Comparison of ENCODE assay signal across 12 cellular contexts in the genomic region with DNA sequence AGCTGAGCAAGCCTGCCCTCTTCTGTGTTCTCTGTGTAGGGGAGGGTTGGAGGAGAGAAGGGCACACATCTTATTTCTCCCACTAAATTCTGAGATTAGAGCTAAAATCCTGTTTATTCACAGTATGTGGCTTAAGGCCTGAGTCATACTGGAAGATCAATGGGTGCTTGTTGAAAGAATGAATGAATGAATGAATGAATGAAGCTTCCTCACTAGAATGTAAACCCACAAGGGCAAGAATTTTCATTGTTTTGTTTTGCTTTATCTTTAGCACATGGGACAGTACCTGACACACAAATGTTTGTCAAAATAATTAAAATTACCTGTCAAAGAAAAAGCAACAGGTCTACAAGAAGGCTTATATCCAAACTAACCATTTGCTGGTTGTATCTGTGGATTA. TPM values are rescaled to one million over a fixed set of nuclear protein-coding genes. Genes with fewer than 3 reads are reported as not detected.
DNase-seq lines count a peak whose midpoint lies in the region; ATAC-seq and TF ChIP-seq lines count a peak whose summit lies in the region.
"Had no signal": no experiment of that assay in that cellular context is flagged by ENCODE, and none has a peak within 500 bp of the region (broad histone marks: within the 10 kb centered on the region; RNA-seq: fewer than 3 reads in every experiment).

No MANE protein-coding gene starts in this region.

- no peak for ATAC-seq in foreskin keratinocyte
- no peak for ATAC-seq in HG02981 (IDR thresholded peaks at IDR 0.05; ENCODE audit: unreplicated experiment)
- ATAC-seq in GM21529 (IDR thresholded peaks at IDR 0.05; ENCODE audit: unreplicated experiment) = no peak

- no peak overlapping the region for H2AFZ ChIP-seq in MM.1S (ENCODE audit: low read length)

- no peaks in the 10 kb centered on the region for H4K20me1 ChIP-seq in MM.1S (ENCODE audit: insufficient read depth, low read length)

- H3K4me3 ChIP-seq in MM.1S (ENCODE audit: low read length) (no peak overlapping the region), brain microvascular endothelial cell (ENCODE audit: low read depth, low read length) (no peak overlapping the region)
- H3K4me3 ChIP-seq: SJCRH30 had no signal

- no peak overlapping the region for H3K4me2 ChIP-seq in MM.1S (ENCODE audit: low read depth, low read length)

- TF ChIP-seq CTCF in GM10266 (IDR thresholded peaks at IDR 0.05; ENCODE audit: control insufficient read depth, insufficient read depth, low read depth, missing control alignments) (peak; percentile 15), MM.1S (IDR thresholded peaks at IDR 0.05; ENCODE audit: low read length) (peak; percentile 16), brain microvascular endothelial cell (IDR thresholded peaks at IDR 0.05; ENCODE audit: low read depth, low read length, missing control alignments) (peak; percentile 10), foreskin keratinocyte (conservative IDR thresholded peaks at IDR 0.05) (peak; percentile 31)

- H3K79me2 ChIP-seq in MM.1S (ENCODE audit: low read length) = no peaks in the 10 kb centered on the region

- H3K27ac ChIP-seq in MM.1S (ENCODE audit: low read length) = no peak overlapping the region
- H3K27ac ChIP-seq in brain microvascular endothelial cell = no peak overlapping the region
- no peak overlapping the region for H3K27ac ChIP-seq in foreskin keratinocyte
- H3K27ac ChIP-seq: SJCRH30 had no signal

- no peak for DNase-seq in GM10266 (ENCODE audit: extremely low spot score)
- no peak for DNase-seq in MM.1S
- DNase-seq in brain microvascular endothelial cell = no peak
- DNase-seq in foreskin keratinocyte = no peak
- no peak for DNase-seq in glomerular visceral epithelial cell (ENCODE audit: extremely low spot score)
- DNase-seq: Caco-2, DMS153, H7, NCI-H187 treated with DMSO at 0.1 percent for 48 hours, SJCRH30 had no signal

- H3K27me3 ChIP-seq in MM.1S (replicated peaks; ENCODE audit: insufficient read depth, low read length) (no peaks in the 10 kb centered on the region), brain microvascular endothelial cell (replicated peaks) (no peaks in the 10 kb centered on the region), foreskin keratinocyte (no peaks in the 10 kb centered on the region)
- H3K27me3 ChIP-seq: SJCRH30 had no signal

- H3K9ac ChIP-seq in MM.1S (ENCODE audit: low read length) = no peak overlapping the region

- in situ Hi-C loops in brain microvascular endothelial cell (cut with HindIII; ENCODE audit: low pct_ligation_motif_present, low sequenced_read_pairs) = no loop called here

- H3K9me3 ChIP-seq in MM.1S (replicated peaks; ENCODE audit: insufficient read depth, low read length) = no peaks in the 10 kb centered on the region
- H3K9me3 ChIP-seq: Caco-2, SJCRH30 had no signal

- H3K4me1 ChIP-seq in MM.1S (ENCODE audit: low read length) (no peaks in the 10 kb centered on the region), foreskin keratinocyte (no peaks in the 10 kb centered on the region)
- H3K4me1 ChIP-seq: Caco-2, SJCRH30 had no signal

- no peaks in the 10 kb centered on the region for H3K9me2 ChIP-seq in MM.1S (replicated peaks; ENCODE audit: insufficient read depth, low read length)

- no peaks in the 10 kb centered on the region for H3K36me3 ChIP-seq in MM.1S (replicated peaks; ENCODE audit: insufficient read depth, low read length)
- H3K36me3 ChIP-seq in brain microvascular endothelial cell (replicated peaks) = no peaks in the 10 kb centered on the region
- H3K36me3 ChIP-seq: SJCRH30 had no signal

- no peaks in the 10 kb centered on the region for H3F3A ChIP-seq in MM.1S (ENCODE audit: insufficient read depth, low read length)

RNA-seq across cellular contexts. Expression of a gene that starts 50.6 kb away (rescaled TPM):
- total RNA-seq in foreskin keratinocyte = 60.7 and 61.9 TPM in 2 replicates
- polyA plus RNA-seq in foreskin keratinocyte = 30.1 and 34.7 TPM in 2 replicates
